In the genomic region with DNA sequence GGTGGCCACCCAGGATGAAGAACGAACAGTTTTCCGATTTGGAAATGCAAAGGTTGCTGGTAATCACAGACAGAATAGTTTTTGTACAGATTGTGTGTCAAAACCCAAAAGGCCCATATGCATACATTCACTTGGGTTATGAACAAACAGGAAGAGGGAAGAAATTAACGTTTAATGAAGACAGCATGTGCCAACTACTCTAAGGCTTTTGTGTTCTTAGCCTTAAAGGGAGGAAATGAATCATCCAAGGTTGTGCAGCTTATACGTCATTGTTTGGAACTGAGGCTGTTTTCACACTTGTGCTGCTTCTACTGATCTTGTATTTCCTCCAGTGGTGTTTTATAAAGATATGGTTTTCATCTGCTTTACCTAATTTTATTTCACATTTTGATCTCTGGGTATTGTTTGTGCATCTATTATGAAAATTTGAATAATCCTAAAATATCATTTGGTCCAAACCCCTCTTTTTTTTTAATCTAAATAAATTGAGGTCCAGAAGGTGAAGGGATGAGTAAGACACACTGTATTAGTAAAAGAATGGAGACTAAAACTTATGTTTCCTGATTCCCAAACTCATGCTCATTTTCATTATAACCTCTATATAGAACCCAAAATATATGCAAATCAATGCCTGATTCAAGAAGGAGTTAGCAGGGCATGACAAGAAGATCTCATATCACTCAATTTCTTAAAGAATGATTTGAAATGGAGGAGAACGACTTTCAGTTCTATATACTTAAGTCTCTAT, we compare ENCODE assay signal across 1 cellular context.
TF ChIP-seq lines count a peak whose summit lies in the region.

No MANE protein-coding gene starts in this region.

TF ChIP-seq in HepG2, 621 proteins besides CTCF, POLR2A, EP300 and RAD21 (continued from another document):
- TF ChIP-seq, protein P1, sequence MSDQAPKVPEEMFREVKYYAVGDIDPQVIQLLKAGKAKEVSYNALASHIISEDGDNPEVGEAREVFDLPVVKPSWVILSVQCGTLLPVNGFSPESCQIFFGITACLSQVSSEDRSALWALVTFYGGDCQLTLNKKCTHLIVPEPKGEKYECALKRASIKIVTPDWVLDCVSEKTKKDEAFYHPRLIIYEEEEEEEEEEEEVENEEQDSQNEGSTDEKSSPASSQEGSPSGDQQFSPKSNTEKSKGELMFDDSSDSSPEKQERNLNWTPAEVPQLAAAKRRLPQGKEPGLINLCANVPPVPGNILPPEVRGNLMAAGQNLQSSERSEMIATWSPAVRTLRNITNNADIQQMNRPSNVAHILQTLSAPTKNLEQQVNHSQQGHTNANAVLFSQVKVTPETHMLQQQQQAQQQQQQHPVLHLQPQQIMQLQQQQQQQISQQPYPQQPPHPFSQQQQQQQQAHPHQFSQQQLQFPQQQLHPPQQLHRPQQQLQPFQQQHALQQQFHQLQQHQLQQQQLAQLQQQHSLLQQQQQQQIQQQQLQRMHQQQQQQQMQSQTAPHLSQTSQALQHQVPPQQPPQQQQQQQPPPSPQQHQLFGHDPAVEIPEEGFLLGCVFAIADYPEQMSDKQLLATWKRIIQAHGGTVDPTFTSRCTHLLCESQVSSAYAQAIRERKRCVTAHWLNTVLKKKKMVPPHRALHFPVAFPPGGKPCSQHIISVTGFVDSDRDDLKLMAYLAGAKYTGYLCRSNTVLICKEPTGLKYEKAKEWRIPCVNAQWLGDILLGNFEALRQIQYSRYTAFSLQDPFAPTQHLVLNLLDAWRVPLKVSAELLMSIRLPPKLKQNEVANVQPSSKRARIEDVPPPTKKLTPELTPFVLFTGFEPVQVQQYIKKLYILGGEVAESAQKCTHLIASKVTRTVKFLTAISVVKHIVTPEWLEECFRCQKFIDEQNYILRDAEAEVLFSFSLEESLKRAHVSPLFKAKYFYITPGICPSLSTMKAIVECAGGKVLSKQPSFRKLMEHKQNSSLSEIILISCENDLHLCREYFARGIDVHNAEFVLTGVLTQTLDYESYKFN (CRISPR knock-in tag; conservative IDR thresholded peaks at IDR 0.05) = no peak
- TF ChIP-seq SALL1 (CRISPR knock-in tag; IDR thresholded peaks at IDR 0.05) (no peak), HHEX (CRISPR knock-in tag; IDR thresholded peaks at IDR 0.05) (no peak), ZNF670 (CRISPR knock-in tag; IDR thresholded peaks at IDR 0.05; ENCODE audit: borderline replicate concordance) (no peak), CHCHD3 (CRISPR knock-in tag; IDR thresholded peaks at IDR 0.05) (no peak), EZH2 (conservative IDR thresholded peaks at IDR 0.05; ENCODE audit: low read depth, low read length) (no peak), CEBPB (IDR thresholded peaks at IDR 0.05; ENCODE audit: borderline replicate concordance, low read depth, low read length) (no peak), CBX1 (IDR thresholded peaks at IDR 0.05; ENCODE audit: low read depth) (no peak), HOXA7 (CRISPR knock-in tag; IDR thresholded peaks at IDR 0.05) (no peak), ASH2L (IDR thresholded peaks at IDR 0.05; ENCODE audit: insufficient read length, low read depth, low read length) (no peak)
- TF ChIP-seq, protein P2, sequence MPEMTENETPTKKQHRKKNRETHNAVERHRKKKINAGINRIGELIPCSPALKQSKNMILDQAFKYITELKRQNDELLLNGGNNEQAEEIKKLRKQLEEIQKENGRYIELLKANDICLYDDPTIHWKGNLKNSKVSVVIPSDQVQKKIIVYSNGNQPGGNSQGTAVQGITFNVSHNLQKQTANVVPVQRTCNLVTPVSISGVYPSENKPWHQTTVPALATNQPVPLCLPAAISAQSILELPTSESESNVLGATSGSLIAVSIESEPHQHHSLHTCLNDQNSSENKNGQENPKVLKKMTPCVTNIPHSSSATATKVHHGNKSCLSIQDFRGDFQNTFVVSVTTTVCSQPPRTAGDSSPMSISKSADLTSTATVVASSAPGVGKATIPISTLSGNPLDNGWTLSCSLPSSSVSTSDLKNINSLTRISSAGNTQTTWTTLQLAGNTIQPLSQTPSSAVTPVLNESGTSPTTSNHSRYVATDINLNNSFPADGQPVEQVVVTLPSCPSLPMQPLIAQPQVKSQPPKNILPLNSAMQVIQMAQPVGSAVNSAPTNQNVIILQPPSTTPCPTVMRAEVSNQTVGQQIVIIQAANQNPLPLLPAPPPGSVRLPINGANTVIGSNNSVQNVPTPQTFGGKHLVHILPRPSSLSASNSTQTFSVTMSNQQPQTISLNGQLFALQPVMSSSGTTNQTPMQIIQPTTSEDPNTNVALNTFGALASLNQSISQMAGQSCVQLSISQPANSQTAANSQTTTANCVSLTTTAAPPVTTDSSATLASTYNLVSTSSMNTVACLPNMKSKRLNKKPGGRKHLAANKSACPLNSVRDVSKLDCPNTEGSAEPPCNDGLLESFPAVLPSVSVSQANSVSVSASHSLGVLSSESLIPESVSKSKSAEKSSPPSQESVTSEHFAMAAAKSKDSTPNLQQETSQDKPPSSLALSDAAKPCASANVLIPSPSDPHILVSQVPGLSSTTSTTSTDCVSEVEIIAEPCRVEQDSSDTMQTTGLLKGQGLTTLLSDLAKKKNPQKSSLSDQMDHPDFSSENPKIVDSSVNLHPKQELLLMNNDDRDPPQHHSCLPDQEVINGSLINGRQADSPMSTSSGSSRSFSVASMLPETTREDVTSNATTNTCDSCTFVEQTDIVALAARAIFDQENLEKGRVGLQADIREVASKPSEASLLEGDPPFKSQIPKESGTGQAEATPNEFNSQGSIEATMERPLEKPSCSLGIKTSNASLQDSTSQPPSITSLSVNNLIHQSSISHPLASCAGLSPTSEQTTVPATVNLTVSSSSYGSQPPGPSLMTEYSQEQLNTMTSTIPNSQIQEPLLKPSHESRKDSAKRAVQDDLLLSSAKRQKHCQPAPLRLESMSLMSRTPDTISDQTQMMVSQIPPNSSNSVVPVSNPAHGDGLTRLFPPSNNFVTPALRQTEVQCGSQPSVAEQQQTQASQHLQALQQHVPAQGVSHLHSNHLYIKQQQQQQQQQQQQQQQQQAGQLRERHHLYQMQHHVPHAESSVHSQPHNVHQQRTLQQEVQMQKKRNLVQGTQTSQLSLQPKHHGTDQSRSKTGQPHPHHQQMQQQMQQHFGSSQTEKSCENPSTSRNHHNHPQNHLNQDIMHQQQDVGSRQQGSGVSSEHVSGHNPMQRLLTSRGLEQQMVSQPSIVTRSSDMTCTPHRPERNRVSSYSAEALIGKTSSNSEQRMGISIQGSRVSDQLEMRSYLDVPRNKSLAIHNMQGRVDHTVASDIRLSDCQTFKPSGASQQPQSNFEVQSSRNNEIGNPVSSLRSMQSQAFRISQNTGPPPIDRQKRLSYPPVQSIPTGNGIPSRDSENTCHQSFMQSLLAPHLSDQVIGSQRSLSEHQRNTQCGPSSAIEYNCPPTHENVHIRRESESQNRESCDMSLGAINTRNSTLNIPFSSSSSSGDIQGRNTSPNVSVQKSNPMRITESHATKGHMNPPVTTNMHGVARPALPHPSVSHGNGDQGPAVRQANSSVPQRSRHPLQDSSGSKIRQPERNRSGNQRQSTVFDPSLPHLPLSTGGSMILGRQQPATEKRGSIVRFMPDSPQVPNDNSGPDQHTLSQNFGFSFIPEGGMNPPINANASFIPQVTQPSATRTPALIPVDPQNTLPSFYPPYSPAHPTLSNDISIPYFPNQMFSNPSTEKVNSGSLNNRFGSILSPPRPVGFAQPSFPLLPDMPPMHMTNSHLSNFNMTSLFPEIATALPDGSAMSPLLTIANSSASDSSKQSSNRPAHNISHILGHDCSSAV (CRISPR knock-in tag; IDR thresholded peaks at IDR 0.05; ENCODE audit: borderline replicate concordance) = no peak
TF ChIP-seq in HepG2: peak in this region for 0.
